1 cellular context compared by ENCODE assay signal in the genomic region with DNA sequence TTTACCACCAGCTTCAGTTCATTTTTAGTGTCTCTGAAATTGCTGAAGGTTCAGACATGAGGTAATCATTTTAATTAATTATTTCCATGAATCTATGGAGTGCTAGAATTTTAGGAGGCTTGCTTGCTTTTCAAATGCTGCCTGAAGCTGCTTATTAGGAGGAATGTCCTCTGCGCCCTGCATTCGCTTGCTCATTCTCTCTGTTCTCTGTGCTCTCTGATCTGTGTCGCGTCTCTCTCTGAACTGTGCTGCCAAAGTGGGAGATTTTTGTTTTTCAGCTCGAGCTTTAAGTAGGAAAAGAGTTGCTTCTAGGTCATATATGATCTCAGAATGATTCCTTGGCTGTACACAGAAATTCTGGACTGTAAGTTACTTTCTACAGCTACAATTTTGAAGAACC.
TF ChIP-seq lines count a peak whose summit lies in the region.

No MANE protein-coding gene starts in this region.

TF ChIP-seq in H1, 55 proteins besides CTCF, POLR2A, EP300 and RAD21:
- TF ChIP-seq YY1 (IDR thresholded peaks at IDR 0.05; ENCODE audit: low read depth, low read length) (no peak), HDAC6 (IDR thresholded peaks at IDR 0.05; ENCODE audit: low read depth, low read length) (no peak), SIRT6 (IDR thresholded peaks at IDR 0.05; ENCODE audit: low read length) (no peak), MAFK (IDR thresholded peaks at IDR 0.05; ENCODE audit: low read depth, low read length) (no peak)
- TF ChIP-seq, protein P1, sequence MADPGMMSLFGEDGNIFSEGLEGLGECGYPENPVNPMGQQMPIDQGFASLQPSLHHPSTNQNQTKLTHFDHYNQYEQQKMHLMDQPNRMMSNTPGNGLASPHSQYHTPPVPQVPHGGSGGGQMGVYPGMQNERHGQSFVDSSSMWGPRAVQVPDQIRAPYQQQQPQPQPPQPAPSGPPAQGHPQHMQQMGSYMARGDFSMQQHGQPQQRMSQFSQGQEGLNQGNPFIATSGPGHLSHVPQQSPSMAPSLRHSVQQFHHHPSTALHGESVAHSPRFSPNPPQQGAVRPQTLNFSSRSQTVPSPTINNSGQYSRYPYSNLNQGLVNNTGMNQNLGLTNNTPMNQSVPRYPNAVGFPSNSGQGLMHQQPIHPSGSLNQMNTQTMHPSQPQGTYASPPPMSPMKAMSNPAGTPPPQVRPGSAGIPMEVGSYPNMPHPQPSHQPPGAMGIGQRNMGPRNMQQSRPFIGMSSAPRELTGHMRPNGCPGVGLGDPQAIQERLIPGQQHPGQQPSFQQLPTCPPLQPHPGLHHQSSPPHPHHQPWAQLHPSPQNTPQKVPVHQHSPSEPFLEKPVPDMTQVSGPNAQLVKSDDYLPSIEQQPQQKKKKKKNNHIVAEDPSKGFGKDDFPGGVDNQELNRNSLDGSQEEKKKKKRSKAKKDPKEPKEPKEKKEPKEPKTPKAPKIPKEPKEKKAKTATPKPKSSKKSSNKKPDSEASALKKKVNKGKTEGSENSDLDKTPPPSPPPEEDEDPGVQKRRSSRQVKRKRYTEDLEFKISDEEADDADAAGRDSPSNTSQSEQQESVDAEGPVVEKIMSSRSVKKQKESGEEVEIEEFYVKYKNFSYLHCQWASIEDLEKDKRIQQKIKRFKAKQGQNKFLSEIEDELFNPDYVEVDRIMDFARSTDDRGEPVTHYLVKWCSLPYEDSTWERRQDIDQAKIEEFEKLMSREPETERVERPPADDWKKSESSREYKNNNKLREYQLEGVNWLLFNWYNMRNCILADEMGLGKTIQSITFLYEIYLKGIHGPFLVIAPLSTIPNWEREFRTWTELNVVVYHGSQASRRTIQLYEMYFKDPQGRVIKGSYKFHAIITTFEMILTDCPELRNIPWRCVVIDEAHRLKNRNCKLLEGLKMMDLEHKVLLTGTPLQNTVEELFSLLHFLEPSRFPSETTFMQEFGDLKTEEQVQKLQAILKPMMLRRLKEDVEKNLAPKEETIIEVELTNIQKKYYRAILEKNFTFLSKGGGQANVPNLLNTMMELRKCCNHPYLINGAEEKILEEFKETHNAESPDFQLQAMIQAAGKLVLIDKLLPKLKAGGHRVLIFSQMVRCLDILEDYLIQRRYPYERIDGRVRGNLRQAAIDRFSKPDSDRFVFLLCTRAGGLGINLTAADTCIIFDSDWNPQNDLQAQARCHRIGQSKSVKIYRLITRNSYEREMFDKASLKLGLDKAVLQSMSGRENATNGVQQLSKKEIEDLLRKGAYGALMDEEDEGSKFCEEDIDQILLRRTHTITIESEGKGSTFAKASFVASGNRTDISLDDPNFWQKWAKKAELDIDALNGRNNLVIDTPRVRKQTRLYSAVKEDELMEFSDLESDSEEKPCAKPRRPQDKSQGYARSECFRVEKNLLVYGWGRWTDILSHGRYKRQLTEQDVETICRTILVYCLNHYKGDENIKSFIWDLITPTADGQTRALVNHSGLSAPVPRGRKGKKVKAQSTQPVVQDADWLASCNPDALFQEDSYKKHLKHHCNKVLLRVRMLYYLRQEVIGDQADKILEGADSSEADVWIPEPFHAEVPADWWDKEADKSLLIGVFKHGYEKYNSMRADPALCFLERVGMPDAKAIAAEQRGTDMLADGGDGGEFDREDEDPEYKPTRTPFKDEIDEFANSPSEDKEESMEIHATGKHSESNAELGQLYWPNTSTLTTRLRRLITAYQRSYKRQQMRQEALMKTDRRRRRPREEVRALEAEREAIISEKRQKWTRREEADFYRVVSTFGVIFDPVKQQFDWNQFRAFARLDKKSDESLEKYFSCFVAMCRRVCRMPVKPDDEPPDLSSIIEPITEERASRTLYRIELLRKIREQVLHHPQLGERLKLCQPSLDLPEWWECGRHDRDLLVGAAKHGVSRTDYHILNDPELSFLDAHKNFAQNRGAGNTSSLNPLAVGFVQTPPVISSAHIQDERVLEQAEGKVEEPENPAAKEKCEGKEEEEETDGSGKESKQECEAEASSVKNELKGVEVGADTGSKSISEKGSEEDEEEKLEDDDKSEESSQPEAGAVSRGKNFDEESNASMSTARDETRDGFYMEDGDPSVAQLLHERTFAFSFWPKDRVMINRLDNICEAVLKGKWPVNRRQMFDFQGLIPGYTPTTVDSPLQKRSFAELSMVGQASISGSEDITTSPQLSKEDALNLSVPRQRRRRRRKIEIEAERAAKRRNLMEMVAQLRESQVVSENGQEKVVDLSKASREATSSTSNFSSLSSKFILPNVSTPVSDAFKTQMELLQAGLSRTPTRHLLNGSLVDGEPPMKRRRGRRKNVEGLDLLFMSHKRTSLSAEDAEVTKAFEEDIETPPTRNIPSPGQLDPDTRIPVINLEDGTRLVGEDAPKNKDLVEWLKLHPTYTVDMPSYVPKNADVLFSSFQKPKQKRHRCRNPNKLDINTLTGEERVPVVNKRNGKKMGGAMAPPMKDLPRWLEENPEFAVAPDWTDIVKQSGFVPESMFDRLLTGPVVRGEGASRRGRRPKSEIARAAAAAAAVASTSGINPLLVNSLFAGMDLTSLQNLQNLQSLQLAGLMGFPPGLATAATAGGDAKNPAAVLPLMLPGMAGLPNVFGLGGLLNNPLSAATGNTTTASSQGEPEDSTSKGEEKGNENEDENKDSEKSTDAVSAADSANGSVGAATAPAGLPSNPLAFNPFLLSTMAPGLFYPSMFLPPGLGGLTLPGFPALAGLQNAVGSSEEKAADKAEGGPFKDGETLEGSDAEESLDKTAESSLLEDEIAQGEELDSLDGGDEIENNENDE (IDR thresholded peaks at IDR 0.05; ENCODE audit: insufficient replicate concordance, low read length): no peak
- TF ChIP-seq, protein P2, sequence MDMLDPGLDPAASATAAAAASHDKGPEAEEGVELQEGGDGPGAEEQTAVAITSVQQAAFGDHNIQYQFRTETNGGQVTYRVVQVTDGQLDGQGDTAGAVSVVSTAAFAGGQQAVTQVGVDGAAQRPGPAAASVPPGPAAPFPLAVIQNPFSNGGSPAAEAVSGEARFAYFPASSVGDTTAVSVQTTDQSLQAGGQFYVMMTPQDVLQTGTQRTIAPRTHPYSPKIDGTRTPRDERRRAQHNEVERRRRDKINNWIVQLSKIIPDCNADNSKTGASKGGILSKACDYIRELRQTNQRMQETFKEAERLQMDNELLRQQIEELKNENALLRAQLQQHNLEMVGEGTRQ (IDR thresholded peaks at IDR 0.05; ENCODE audit: low read length): no peak
